ENCODE assay signal across 17 cellular contexts in genomic region chr5:39411985-39412384, GRCh38. TPM values are rescaled to one million over a fixed set of nuclear protein-coding genes. Genes with fewer than 3 reads are reported as not detected.
DNase-seq lines count a peak whose midpoint lies in the region; ATAC-seq and TF ChIP-seq lines count a peak whose summit lies in the region.
"Had no signal": no experiment of that assay in that cellular context is flagged by ENCODE, and none has a peak within 500 bp of the region (broad histone marks: within the 10 kb centered on the region; RNA-seq: fewer than 3 reads in every experiment).

No MANE protein-coding gene starts in this region.

- H3K36me3 Mint-ChIP-seq in dendritic cell treated with granulocyte-macrophage colony-stimulating factor and Interleukin-4, amounts not matched to agents 40 ng/mL and 50 ng/mL, for 4 days (ENCODE audit: low read depth), result peaks cover 51% of the 10 kb centered on the region
- no peaks in the 10 kb centered on the region for H3K36me3 Mint-ChIP-seq in stimulated activated naive B cell treated with anti-CD40 and anti-IgM and Interleukin-4, amounts not matched to agents 10 μg/mL and 1 μg/mL and 100 μg/mL, for 72 hours

- in situ Hi-C loops in transverse colon (cut with MboI; ENCODE audit: low pct_ligation_motif_present in 1 of 4, low pct_unique_long_range_greater_than_20kb in 1 of 4, low sequenced_read_pairs in 3 of 4), result no loop called here

- TF ChIP-seq CTCF in SK-N-SH (IDR thresholded peaks at IDR 0.05) (no peak), transverse colon (IDR thresholded peaks at IDR 0.05) (no peak)

- H4K20me1 ChIP-seq in SK-N-SH (ENCODE audit: insufficient read depth), result peaks cover 6% of the 10 kb centered on the region

- WGBS in SK-N-SH (ENCODE audit: low lambda C conversion rate), result 46% methylated on average over 4 of the region's 4 CpGs
- 69 to 92% methylated on average over 3 to 4 of the region's 4 CpGs for WGBS in transverse colon (ENCODE audit: low coverage in 1 of 2), 2 donors

- no peak overlapping the region for H3K4me3 Mint-ChIP-seq in dendritic cell treated with granulocyte-macrophage colony-stimulating factor and Interleukin-4, amounts not matched to agents 40 ng/mL and 50 ng/mL, for 4 days
- no peak overlapping the region for H3K4me3 Mint-ChIP-seq in stimulated activated naive B cell treated with anti-CD40 and anti-IgM and Interleukin-4, amounts not matched to agents 10 μg/mL and 1 μg/mL and 100 μg/mL, for 72 hours
- H3K4me3 Mint-ChIP-seq: H9 had no signal

- no peaks in the 10 kb centered on the region for H3K9me3 ChIP-seq in SK-N-SH
- H3K9me3 ChIP-seq in muscle layer of duodenum (ENCODE audit: control insufficient read depth in 1 of 2, low read length in 2 of 2), result no peaks in the 10 kb centered on the region
- no peaks in the 10 kb centered on the region for H3K9me3 ChIP-seq in transverse colon

- DNase-seq in SK-N-SH, result no peak
- no peak for DNase-seq in transverse colon
- DNase-seq in stimulated activated naive B cell treated with anti-CD40 and anti-IgM and Interleukin-4, amounts not matched to agents 10 μg/mL and 1 μg/mL and 100 μg/mL, for 72 hours, result no peak
- DNase-seq in epidermal melanocyte (ENCODE audit: insufficient read length, low spot score), result no peak
- no peak for DNase-seq in middle frontal gyrus (ENCODE audit: extremely low spot score, low spot score)
- DNase-seq: DMS53, H9, Karpas-422, NCI-H1417, NCI-H2029 treated with DMSO at 0.1 percent for 48 hours, NCI-H510A, NCI-H82 had no signal

- no peak for TF ChIP-seq POLR2A in transverse colon (IDR thresholded peaks at IDR 0.05)

- H3K27me3 ChIP-seq in SK-N-SH (ENCODE audit: insufficient read depth) (no peaks in the 10 kb centered on the region), muscle layer of duodenum (ENCODE audit: low read depth, low read length) (no peaks in the 10 kb centered on the region), transverse colon (no peaks in the 10 kb centered on the region)

- CTCF ChIA-PET in SK-N-SH (lab: Yijun Ruan, JAX), result no interaction called here

- peaks cover 4 to 5% of the 10 kb centered on the region in 2 experiments for H3K36me3 ChIP-seq in SK-N-SH (replicated peaks in 1 of 2; ENCODE audit: control insufficient read depth in 1 of 2, insufficient read depth in 2 of 2, low read length in 1 of 2)
- H3K36me3 ChIP-seq in muscle layer of duodenum (ENCODE audit: control insufficient read depth in 1 of 2, insufficient read depth in 2 of 2, low read length in 2 of 2), result no peaks in the 10 kb centered on the region
- H3K36me3 ChIP-seq in transverse colon, result no peaks in the 10 kb centered on the region

- H3K79me2 ChIP-seq in SK-N-SH (ENCODE audit: insufficient read depth), result peaks cover 88% of the 10 kb centered on the region

- ATAC-seq in SK-N-SH treated with all-trans-retinoic acid at 6 μM for 48 hours, result no peak
- ATAC-seq in stimulated activated naive B cell treated with anti-CD40 and anti-IgM and Interleukin-4, amounts not matched to agents 10 μg/mL and 1 μg/mL and 100 μg/mL, for 72 hours (replicated peaks), result no peak
- ATAC-seq: Panc1 had no signal

- 0 out of 2 replicates have a peak overlapping the region, but pooled peaks have one; percentile 2 for H3K9ac ChIP-seq in SK-N-SH

- peaks cover 0 to 26% of the 10 kb centered on the region in 2 experiments; a peak in 2 of 4 replicates for H3K4me1 ChIP-seq in SK-N-SH (ENCODE audit: control insufficient read depth in 1 of 2, insufficient read depth in 2 of 2, low read depth in 1 of 2, low read length in 1 of 2)
- H3K4me1 ChIP-seq in muscle layer of duodenum (ENCODE audit: control insufficient read depth in 1 of 2, insufficient read depth in 2 of 2, low read length in 2 of 2), result peaks cover 8 to 27% of the 10 kb centered on the region in 2 donors
- peaks cover 0 to 68% (median 14%) of the 10 kb centered on the region in 4 donors for H3K4me1 ChIP-seq in transverse colon

- peaks cover 41% of the 10 kb centered on the region for H3K4me1 Mint-ChIP-seq in dendritic cell treated with granulocyte-macrophage colony-stimulating factor and Interleukin-4, amounts not matched to agents 40 ng/mL and 50 ng/mL, for 4 days (ENCODE audit: low read depth)
- no peaks in the 10 kb centered on the region for H3K4me1 Mint-ChIP-seq in stimulated activated naive B cell treated with anti-CD40 and anti-IgM and Interleukin-4, amounts not matched to agents 10 μg/mL and 1 μg/mL and 100 μg/mL, for 72 hours

- H3K27ac Mint-ChIP-seq in dendritic cell treated with granulocyte-macrophage colony-stimulating factor and Interleukin-4, amounts not matched to agents 40 ng/mL and 50 ng/mL, for 4 days, result peak overlapping the region; percentile 34
- no peak overlapping the region for H3K27ac Mint-ChIP-seq in stimulated activated naive B cell treated with anti-CD40 and anti-IgM and Interleukin-4, amounts not matched to agents 10 μg/mL and 1 μg/mL and 100 μg/mL, for 72 hours
- H3K27ac Mint-ChIP-seq: H9 had no signal

- H3K4me3 ChIP-seq in SK-N-SH (ENCODE audit: low read depth in 2 of 2, low read length in 1 of 2), result no peak overlapping the region
- no peak overlapping the region for H3K4me3 ChIP-seq in muscle layer of duodenum (ENCODE audit: low read depth in 1 of 2, low read length in 2 of 2)
- H3K4me3 ChIP-seq in transverse colon, result no peak overlapping the region

- H3K4me2 ChIP-seq in SK-N-SH, result peak overlapping the region; percentile 25; the same call in 1 of the 2 replicates

- H3F3A ChIP-seq in SK-N-SH (replicated peaks; ENCODE audit: insufficient read depth), result peaks cover 14% of the 10 kb centered on the region

- TF ChIP-seq RAD21 in SK-N-SH (IDR thresholded peaks at IDR 0.05; ENCODE audit: low read length), result no peak

- no peaks in the 10 kb centered on the region for H3K9me2 ChIP-seq in SK-N-SH

- intact Hi-C loops in dendritic cell treated with granulocyte-macrophage colony-stimulating factor and Interleukin-4, amounts not matched to agents 40 ng/mL and 50 ng/mL, for 4 days (cut with micrococcal nuclease), result no loop called here
- intact Hi-C loops in transverse colon (cut with DNase I; ENCODE audit: low total_unique reads), result no loop called here

- H2AFZ ChIP-seq in SK-N-SH (ENCODE audit: low read depth), result no peak overlapping the region

- peak overlapping the region in 1 of 2 experiments; percentile 69; a peak in 2 of 4 replicates for H3K27ac ChIP-seq in SK-N-SH (ENCODE audit: low read depth in 2 of 2, low read length in 1 of 2)
- H3K27ac ChIP-seq in muscle layer of duodenum (ENCODE audit: low read length), result peak overlapping the region; percentile 30
- peak overlapping the region in 3 of 4 donors; percentile 20 to 40 (median 37) for H3K27ac ChIP-seq in transverse colon
- H3K27ac ChIP-seq: 22Rv1 had no signal

- no peaks in the 10 kb centered on the region for H3K9me3 Mint-ChIP-seq in dendritic cell treated with granulocyte-macrophage colony-stimulating factor and Interleukin-4, amounts not matched to agents 40 ng/mL and 50 ng/mL, for 4 days
- H3K9me3 Mint-ChIP-seq in stimulated activated naive B cell treated with anti-CD40 and anti-IgM and Interleukin-4, amounts not matched to agents 10 μg/mL and 1 μg/mL and 100 μg/mL, for 72 hours, result no peaks in the 10 kb centered on the region
- H3K9me3 Mint-ChIP-seq: H9 had no signal

- TF ChIP-seq EP300 in SK-N-SH (IDR thresholded peaks at IDR 0.05; ENCODE audit: borderline replicate concordance in 1 of 2, low read depth in 1 of 2, low read length in 1 of 2) (no peak), transverse colon (IDR thresholded peaks at IDR 0.05; ENCODE audit: low read depth) (no peak)

- POLR2A ChIA-PET in SK-N-SH (lab: Yijun Ruan, JAX), result no interaction called here

- H3K27me3 Mint-ChIP-seq in dendritic cell treated with granulocyte-macrophage colony-stimulating factor and Interleukin-4, amounts not matched to agents 40 ng/mL and 50 ng/mL, for 4 days, result no peaks in the 10 kb centered on the region
- peaks cover 0 to 5% of the 10 kb centered on the region in 2 donors for H3K27me3 Mint-ChIP-seq in stimulated activated naive B cell treated with anti-CD40 and anti-IgM and Interleukin-4, amounts not matched to agents 10 μg/mL and 1 μg/mL and 100 μg/mL, for 72 hours

TF ChIP-seq in SK-N-SH, 30 proteins besides CTCF, POLR2A, EP300 and RAD21 (continues in another document):
- TF ChIP-seq CHD2 (IDR thresholded peaks at IDR 0.05; ENCODE audit: low read length, partially characterized antibody), result no peak
- TF ChIP-seq MEF2A (IDR thresholded peaks at IDR 0.05; ENCODE audit: borderline replicate concordance, low read depth), result no peak
- no peak for TF ChIP-seq NFIC (IDR thresholded peaks at IDR 0.05; ENCODE audit: borderline replicate concordance)
- TF ChIP-seq FOSL2 (IDR thresholded peaks at IDR 0.05; ENCODE audit: borderline replicate concordance, low read depth), result no peak
- TF ChIP-seq RCOR1 (IDR thresholded peaks at IDR 0.05; ENCODE audit: low read length), result no peak
- TF ChIP-seq FOXJ3 (CRISPR knock-in tag; IDR thresholded peaks at IDR 0.05), result no peak
- TF ChIP-seq TAF1 (IDR thresholded peaks at IDR 0.05; ENCODE audit: borderline replicate concordance, low read depth, low read length), result no peak
- TF ChIP-seq TEAD4 (IDR thresholded peaks at IDR 0.05; ENCODE audit: borderline replicate concordance, insufficient read depth), result no peak

TF ChIP-seq in SK-N-SH treated with all-trans-retinoic acid at 6 μM for 48 hours, 23 proteins besides CTCF, POLR2A, EP300 and RAD21 (continues in another document):
- no peak for TF ChIP-seq TOX (CRISPR knock-in tag; IDR thresholded peaks at IDR 0.05; ENCODE audit: borderline replicate concordance)
- no peak for TF ChIP-seq ARNTL (CRISPR knock-in tag; IDR thresholded peaks at IDR 0.05; ENCODE audit: borderline replicate concordance, low read depth)
- no peak for TF ChIP-seq ZFP30 (CRISPR knock-in tag; IDR thresholded peaks at IDR 0.05)
- no peak for TF ChIP-seq RARB (CRISPR knock-in tag; IDR thresholded peaks at IDR 0.05)
- no peak for TF ChIP-seq ZC3H10 (CRISPR knock-in tag; IDR thresholded peaks at IDR 0.05)
- no peak for TF ChIP-seq ZFP3 (CRISPR knock-in tag; IDR thresholded peaks at IDR 0.05)

RNA-seq across cellular contexts. Expression of gene DAB2, which starts 12.8 kb away (rescaled TPM):
- 23.7 and 39.9 TPM in 2 replicates for polyA plus RNA-seq in SK-N-SH (2012; rRNA removed)
- 32.4 and 34.4 TPM in 2 replicates for polyA plus RNA-seq in SK-N-SH (2012; cell fraction: cytosol; rRNA removed)
- 26.5 and 64.3 TPM in 2 replicates for polyA plus RNA-seq in SK-N-SH (2012; cell fraction: nucleus; rRNA removed)
- total RNA-seq in transverse colon, result 100 to 1,000 TPM in 1 of 4 donors, 10 to 100 TPM in 3; 34.4 to 143 (median 53.1) TPM

RNA-seq across cellular contexts. Expression of gene C9, which starts 47.7 kb away (rescaled TPM):
- polyA plus RNA-seq in SK-N-SH (2012; rRNA removed), result not detected in 2 replicates
- polyA plus RNA-seq in SK-N-SH (2012; cell fraction: cytosol; rRNA removed), result not detected in 2 replicates
- polyA plus RNA-seq in SK-N-SH (2012; cell fraction: nucleus; rRNA removed), result not detected in 2 replicates
- not detected for total RNA-seq in transverse colon
- total RNA-seq: H9 had no signal
